Comparison of ENCODE assay signal across 1 cellular context in the genomic region with DNA sequence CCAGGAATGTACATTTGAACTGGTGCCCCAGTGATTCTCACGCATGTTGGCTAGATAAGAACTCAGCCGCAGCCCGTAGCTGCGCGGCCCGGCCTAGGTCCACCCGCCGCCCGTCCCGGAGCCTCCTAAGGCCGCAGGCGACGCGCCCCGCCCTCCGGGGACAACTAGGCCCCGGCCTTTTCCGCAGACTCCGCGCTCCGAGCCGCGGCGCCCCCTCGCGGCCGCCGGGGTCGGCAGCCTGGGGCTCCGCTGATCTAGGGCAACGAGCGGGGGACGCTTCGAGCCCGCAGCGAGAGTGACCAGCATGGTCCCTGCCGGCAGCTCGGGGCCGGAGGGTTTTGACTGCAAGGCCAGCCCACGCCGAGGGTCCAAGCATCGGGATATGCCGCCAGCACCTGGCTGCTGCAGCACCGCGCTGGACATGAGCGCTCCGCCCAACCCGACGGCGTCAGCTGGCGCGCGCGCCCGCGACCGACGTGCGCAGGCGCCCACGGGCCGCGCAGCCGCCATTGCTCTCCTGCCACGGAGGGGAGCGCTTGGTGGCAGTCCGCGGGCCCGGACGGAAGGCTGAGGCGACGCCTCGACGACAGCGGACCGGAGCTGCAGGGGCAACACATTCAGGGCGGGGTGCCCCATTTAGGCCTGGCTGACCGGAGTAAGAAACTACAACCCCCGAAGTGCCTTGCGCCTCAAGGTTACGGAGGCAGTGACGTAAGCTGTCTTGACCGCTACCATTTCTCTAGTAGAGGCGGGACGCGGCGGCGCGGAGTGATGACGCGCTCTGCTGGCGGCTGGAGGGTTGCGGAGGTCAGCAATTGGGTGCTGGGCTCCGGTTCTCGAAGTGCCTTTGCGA.
TF ChIP-seq lines count a peak whose summit lies in the region.

A gene with protein sequence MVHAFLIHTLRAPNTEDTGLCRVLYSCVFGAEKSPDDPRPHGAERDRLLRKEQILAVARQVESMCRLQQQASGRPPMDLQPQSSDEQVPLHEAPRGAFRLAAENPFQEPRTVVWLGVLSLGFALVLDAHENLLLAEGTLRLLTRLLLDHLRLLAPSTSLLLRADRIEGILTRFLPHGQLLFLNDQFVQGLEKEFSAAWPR (plus strand): TSS at position 500 of the 853 bp plus-strand sequence. CDS start 1,571 bp downstream, outside the sequence.

TF ChIP-seq in HepG2, 621 proteins besides CTCF, POLR2A, EP300 and RAD21 (continued from another document and continues in another):
- TF ChIP-seq ZNF574 (CRISPR knock-in tag; IDR thresholded peaks at IDR 0.05) = peak; percentile 95
- TF ChIP-seq FOXC1 (CRISPR knock-in tag; IDR thresholded peaks at IDR 0.05; ENCODE audit: borderline replicate concordance) = peak; percentile 98
- 0 out of 2 replicates have a peak, but pooled peaks have one; percentile 74 for TF ChIP-seq ZNF33B (CRISPR knock-in tag; IDR thresholded peaks at IDR 0.05)
- TF ChIP-seq ZNF569 (CRISPR knock-in tag; IDR thresholded peaks at IDR 0.05; ENCODE audit: borderline replicate concordance) = no peak
- peak; percentile 90 for TF ChIP-seq GABPB1 (CRISPR knock-in tag; IDR thresholded peaks at IDR 0.05)
- peak; percentile 54; the same call in 1 of the 2 replicates for TF ChIP-seq NFE2 (CRISPR knock-in tag; IDR thresholded peaks at IDR 0.05)
- TF ChIP-seq NCOA2 (CRISPR knock-in tag; IDR thresholded peaks at IDR 0.05) = peak; percentile 55
- no peak for TF ChIP-seq SNRNP70 (IDR thresholded peaks at IDR 0.05; ENCODE audit: low read depth, low read length)
- peak; percentile 96; the same call in 1 of the 2 replicates for TF ChIP-seq ZNF230 (CRISPR knock-in tag; IDR thresholded peaks at IDR 0.05)
- TF ChIP-seq ZNF816 (CRISPR knock-in tag; IDR thresholded peaks at IDR 0.05; ENCODE audit: borderline replicate concordance) = no peak
- TF ChIP-seq REST (IDR thresholded peaks at IDR 0.05; ENCODE audit: borderline replicate concordance in 1 of 2, low read depth in 1 of 2, low read length in 2 of 2) = peak in 1 of 2 experiments; percentile 68; a peak in 1 of 4 replicates
- TF ChIP-seq ZNF550 (CRISPR knock-in tag; IDR thresholded peaks at IDR 0.05; ENCODE audit: borderline replicate concordance) = peak; percentile 97
- peak; percentile 100 for TF ChIP-seq ASH2L (IDR thresholded peaks at IDR 0.05; ENCODE audit: insufficient read length, low read depth, low read length)
- TF ChIP-seq ZNF747 (CRISPR knock-in tag; IDR thresholded peaks at IDR 0.05; ENCODE audit: borderline replicate concordance) = peak; percentile 76
- peak; percentile 100 for TF ChIP-seq ZNF777 (CRISPR knock-in tag; IDR thresholded peaks at IDR 0.05)
- peak; percentile 44; the same call in 1 of the 2 replicates for TF ChIP-seq ZNF121 (CRISPR knock-in tag; IDR thresholded peaks at IDR 0.05)
- TF ChIP-seq, protein P1, sequence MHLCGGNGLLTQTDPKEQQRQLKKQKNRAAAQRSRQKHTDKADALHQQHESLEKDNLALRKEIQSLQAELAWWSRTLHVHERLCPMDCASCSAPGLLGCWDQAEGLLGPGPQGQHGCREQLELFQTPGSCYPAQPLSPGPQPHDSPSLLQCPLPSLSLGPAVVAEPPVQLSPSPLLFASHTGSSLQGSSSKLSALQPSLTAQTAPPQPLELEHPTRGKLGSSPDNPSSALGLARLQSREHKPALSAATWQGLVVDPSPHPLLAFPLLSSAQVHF (CRISPR knock-in tag; IDR thresholded peaks at IDR 0.05) = peak; percentile 86
- TF ChIP-seq MEF2D (CRISPR knock-in tag; IDR thresholded peaks at IDR 0.05) = peak; percentile 88
- TF ChIP-seq, protein P2, sequence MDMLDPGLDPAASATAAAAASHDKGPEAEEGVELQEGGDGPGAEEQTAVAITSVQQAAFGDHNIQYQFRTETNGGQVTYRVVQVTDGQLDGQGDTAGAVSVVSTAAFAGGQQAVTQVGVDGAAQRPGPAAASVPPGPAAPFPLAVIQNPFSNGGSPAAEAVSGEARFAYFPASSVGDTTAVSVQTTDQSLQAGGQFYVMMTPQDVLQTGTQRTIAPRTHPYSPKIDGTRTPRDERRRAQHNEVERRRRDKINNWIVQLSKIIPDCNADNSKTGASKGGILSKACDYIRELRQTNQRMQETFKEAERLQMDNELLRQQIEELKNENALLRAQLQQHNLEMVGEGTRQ (IDR thresholded peaks at IDR 0.05; ENCODE audit: low read depth, low read length) = no peak
- TF ChIP-seq, protein P2 (CRISPR knock-in tag; IDR thresholded peaks at IDR 0.05; ENCODE audit: borderline replicate concordance) = peak; percentile 5; the same call in 1 of the 2 replicates
- TF ChIP-seq, protein P3, sequence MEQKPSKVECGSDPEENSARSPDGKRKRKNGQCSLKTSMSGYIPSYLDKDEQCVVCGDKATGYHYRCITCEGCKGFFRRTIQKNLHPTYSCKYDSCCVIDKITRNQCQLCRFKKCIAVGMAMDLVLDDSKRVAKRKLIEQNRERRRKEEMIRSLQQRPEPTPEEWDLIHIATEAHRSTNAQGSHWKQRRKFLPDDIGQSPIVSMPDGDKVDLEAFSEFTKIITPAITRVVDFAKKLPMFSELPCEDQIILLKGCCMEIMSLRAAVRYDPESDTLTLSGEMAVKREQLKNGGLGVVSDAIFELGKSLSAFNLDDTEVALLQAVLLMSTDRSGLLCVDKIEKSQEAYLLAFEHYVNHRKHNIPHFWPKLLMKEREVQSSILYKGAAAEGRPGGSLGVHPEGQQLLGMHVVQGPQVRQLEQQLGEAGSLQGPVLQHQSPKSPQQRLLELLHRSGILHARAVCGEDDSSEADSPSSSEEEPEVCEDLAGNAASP (CRISPR knock-in tag; IDR thresholded peaks at IDR 0.05; ENCODE audit: borderline replicate concordance) = peak; percentile 84
- TF ChIP-seq ZNF883 (CRISPR knock-in tag; IDR thresholded peaks at IDR 0.05; ENCODE audit: not compliant biosample characterization) = peak; percentile 93
- peak; percentile 100 for TF ChIP-seq IRF9 (CRISPR knock-in tag; IDR thresholded peaks at IDR 0.05; ENCODE audit: borderline replicate concordance)
- no peak for TF ChIP-seq ZSCAN30 (CRISPR knock-in tag; IDR thresholded peaks at IDR 0.05)
- no peak for TF ChIP-seq FOXA1 (IDR thresholded peaks at IDR 0.05)
- peak; percentile 46; the same call in 1 of the 2 replicates for TF ChIP-seq FOXA1 (CRISPR knock-in tag; IDR thresholded peaks at IDR 0.05)
- peak; percentile 81 for TF ChIP-seq CSRNP1 (CRISPR knock-in tag; IDR thresholded peaks at IDR 0.05)
- peak; percentile 96 for TF ChIP-seq IKZF4 (CRISPR knock-in tag; IDR thresholded peaks at IDR 0.05; ENCODE audit: borderline replicate concordance, low read depth, not compliant biosample characterization)
- peak; percentile 98 for TF ChIP-seq GMEB1 (CRISPR knock-in tag; IDR thresholded peaks at IDR 0.05; ENCODE audit: borderline replicate concordance)
- peak; percentile 83; the same call in 1 of the 2 replicates for TF ChIP-seq ZNF567 (CRISPR knock-in tag; IDR thresholded peaks at IDR 0.05; ENCODE audit: borderline replicate concordance)
- TF ChIP-seq PITX1 (CRISPR knock-in tag; IDR thresholded peaks at IDR 0.05) = peak; percentile 51; the same call in 1 of the 2 replicates
- no peak for TF ChIP-seq ZBTB1 (CRISPR knock-in tag; IDR thresholded peaks at IDR 0.05; ENCODE audit: borderline replicate concordance)
- TF ChIP-seq ZBTB14 (CRISPR knock-in tag; IDR thresholded peaks at IDR 0.05) = peak; percentile 100
- TF ChIP-seq PHF5A (CRISPR knock-in tag; IDR thresholded peaks at IDR 0.05; ENCODE audit: low read depth, unreplicated experiment) = peak; percentile 93
- TF ChIP-seq TERF1 (CRISPR knock-in tag; IDR thresholded peaks at IDR 0.05) = peak; percentile 70
